In genomic region chr20:2771631-2772080, GRCh38 we compare ENCODE assay signal across 19 cellular contexts. TPM values are rescaled to one million over a fixed set of nuclear protein-coding genes. Genes with fewer than 3 reads are reported as not detected.
DNase-seq lines count a peak whose midpoint lies in the region; TF ChIP-seq lines count a peak whose summit lies in the region.
"Had no signal": no experiment of that assay in that cellular context is flagged by ENCODE, and none has a peak within 500 bp of the region (broad histone marks: within the 10 kb centered on the region; RNA-seq: fewer than 3 reads in every experiment).

No MANE protein-coding gene starts in this region.

- no peaks in the 10 kb centered on the region for H3K9me3 ChIP-seq in HEK293 (ENCODE audit: control insufficient read depth, insufficient read depth, low read depth, low read length)
- H3K9me3 ChIP-seq: Caco-2 had no signal

- H3K27ac ChIP-seq in HEK293 (ENCODE audit: extremely low read depth, low read depth, low read length) = no peak overlapping the region
- H3K27ac ChIP-seq: RWPE1, skin epidermis had no signal

- no peak overlapping the region for H3K4me3 Mint-ChIP-seq in activated CD4-positive, alpha-beta T cell treated with anti-CD3 and anti-CD28 coated beads, Interleukin-2, amount 10 ng/mL, durations not matched to agents 24 days and 14 days
- H3K4me3 Mint-ChIP-seq in T-helper 2 cell treated with Interferon-gamma antibody and Interleukin-4, amounts not matched to agents 5 μg/mL and 100 μg/mL, for 36 hours = no peak overlapping the region
- H3K4me3 Mint-ChIP-seq: mesothelial cell of epicardium had no signal

- peak; percentile 52 for DNase-seq in A172 (ENCODE audit: low spot score)
- peak; percentile 64 for DNase-seq in RPMI7951 (ENCODE audit: low read depth)
- DNase-seq in fibroblast of pulmonary artery (ENCODE audit: low read depth) = peak; percentile 59
- no peak for DNase-seq in putamen (ENCODE audit: low spot score)
- no peak for DNase-seq in SK-N-DZ (ENCODE audit: low spot score)
- DNase-seq in activated CD4-positive, alpha-beta T cell treated with anti-CD3 and anti-CD28 coated beads, Interleukin-2, amount 10 ng/mL, durations not matched to agents 24 days and 14 days = no peak
- no peak for DNase-seq in T-helper 2 cell treated with Interferon-gamma antibody and Interleukin-4, amounts not matched to agents 5 μg/mL and 100 μg/mL, for 36 hours (ENCODE audit: low spot score)
- DNase-seq: ACHN; activated CD4-positive, alpha-beta T cell treated with anti-CD3 and anti-CD28 coated beads, Interleukin-2, amount 50 U/mL, for 48 hours; activated effector memory CD4-positive, alpha-beta T cell treated with Interleukin-2 at 50 U/mL for 16 hours; Caco-2; NCI-H1694; NCI-H524 had no signal

- H3K4me1 ChIP-seq in HEK293 (ENCODE audit: control insufficient read depth, insufficient read depth, low read length) = no peaks in the 10 kb centered on the region
- H3K4me1 ChIP-seq: Caco-2 had no signal

- H3K4me3 ChIP-seq in HEK293 (ENCODE audit: low read depth, low read length) = no peak overlapping the region
- H3K4me3 ChIP-seq in fibroblast of pulmonary artery (replicated peaks; ENCODE audit: low read depth, low read length) = no peak overlapping the region
- H3K4me3 ChIP-seq: skin epidermis had no signal

- H3K27ac Mint-ChIP-seq in activated CD4-positive, alpha-beta T cell treated with anti-CD3 and anti-CD28 coated beads, Interleukin-2, amount 10 ng/mL, durations not matched to agents 24 days and 14 days = no peak overlapping the region
- no peak overlapping the region for H3K27ac Mint-ChIP-seq in T-helper 2 cell treated with Interferon-gamma antibody and Interleukin-4, amounts not matched to agents 5 μg/mL and 100 μg/mL, for 36 hours
- H3K27ac Mint-ChIP-seq: mesothelial cell of epicardium had no signal

- intact Hi-C loops in activated CD4-positive, alpha-beta T cell treated with anti-CD3 and anti-CD28 coated beads, Interleukin-2, amount 10 ng/mL, durations not matched to agents 24 days and 14 days (cut with micrococcal nuclease) = no loop called here

- CTCF ChIA-PET in HEK293 (lab: Yijun Ruan, JAX) = no interaction called here

- no peak for TF ChIP-seq CTCF in HEK293 (tag by site-specific recombination; IDR thresholded peaks at IDR 0.05)
- no peak for TF ChIP-seq CTCF in fibroblast of pulmonary artery (IDR thresholded peaks at IDR 0.05; ENCODE audit: low read length, missing control alignments)

- POLR2A ChIA-PET in HEK293 (lab: Yijun Ruan, JAX) = no interaction called here

- no peaks in the 10 kb centered on the region for H3K36me3 Mint-ChIP-seq in activated CD4-positive, alpha-beta T cell treated with anti-CD3 and anti-CD28 coated beads, Interleukin-2, amount 10 ng/mL, durations not matched to agents 24 days and 14 days (ENCODE audit: low read depth)
- H3K36me3 Mint-ChIP-seq in T-helper 2 cell treated with Interferon-gamma antibody and Interleukin-4, amounts not matched to agents 5 μg/mL and 100 μg/mL, for 36 hours (ENCODE audit: low read depth) = no peaks in the 10 kb centered on the region
- H3K36me3 Mint-ChIP-seq: mesothelial cell of epicardium had no signal

- peaks cover 23% of the 10 kb centered on the region for H3K27me3 Mint-ChIP-seq in activated CD4-positive, alpha-beta T cell treated with anti-CD3 and anti-CD28 coated beads, Interleukin-2, amount 10 ng/mL, durations not matched to agents 24 days and 14 days
- peaks cover 13% of the 10 kb centered on the region for H3K27me3 Mint-ChIP-seq in T-helper 2 cell treated with Interferon-gamma antibody and Interleukin-4, amounts not matched to agents 5 μg/mL and 100 μg/mL, for 36 hours (ENCODE audit: low read depth)

- no peaks in the 10 kb centered on the region for H3K36me3 ChIP-seq in HEK293 (ENCODE audit: control insufficient read depth in 2 of 2, insufficient read depth in 1 of 2, low read length in 2 of 2)

- no peaks in the 10 kb centered on the region for H3K9me3 Mint-ChIP-seq in activated CD4-positive, alpha-beta T cell treated with anti-CD3 and anti-CD28 coated beads, Interleukin-2, amount 10 ng/mL, durations not matched to agents 24 days and 14 days
- no peaks in the 10 kb centered on the region for H3K9me3 Mint-ChIP-seq in T-helper 2 cell treated with Interferon-gamma antibody and Interleukin-4, amounts not matched to agents 5 μg/mL and 100 μg/mL, for 36 hours

- peaks cover 4% of the 10 kb centered on the region for H3K4me1 Mint-ChIP-seq in activated CD4-positive, alpha-beta T cell treated with anti-CD3 and anti-CD28 coated beads, Interleukin-2, amount 10 ng/mL, durations not matched to agents 24 days and 14 days
- peaks cover 4% of the 10 kb centered on the region for H3K4me1 Mint-ChIP-seq in T-helper 2 cell treated with Interferon-gamma antibody and Interleukin-4, amounts not matched to agents 5 μg/mL and 100 μg/mL, for 36 hours (ENCODE audit: low read depth)
- H3K4me1 Mint-ChIP-seq: mesothelial cell of epicardium had no signal

TF ChIP-seq in HEK293, 187 proteins besides CTCF, POLR2A, EP300 and RAD21:
- TF ChIP-seq ZBTB1 (tag by site-specific recombination; IDR thresholded peaks at IDR 0.05) (no peak), ZNF148 (tag by site-specific recombination; IDR thresholded peaks at IDR 0.05; ENCODE audit: borderline replicate concordance) (no peak), ZNF138 (tag by site-specific recombination; IDR thresholded peaks at IDR 0.05; ENCODE audit: borderline replicate concordance) (no peak), ZIC2 (tag by site-specific recombination; IDR thresholded peaks at IDR 0.05) (peak; percentile 99), KLF9 (tag by site-specific recombination; IDR thresholded peaks at IDR 0.05; ENCODE audit: low read depth) (no peak), ZNF654 (tag by site-specific recombination; IDR thresholded peaks at IDR 0.05; ENCODE audit: low read depth) (no peak), ZBTB26 (tag by site-specific recombination; optimal IDR thresholded peaks at IDR 0.05) (no peak)

RNA-seq across cellular contexts. Expression of gene CPXM1, which starts 28.8 kb away (rescaled TPM):
- not detected in 2 replicates for total RNA-seq in A172 (2014; rRNA removed; shearing (Covaris generic))
- not detected in 2 replicates for total RNA-seq in RPMI7951 (2014; rRNA removed; shearing (Covaris generic))
- polyA plus RNA-seq in SK-N-DZ (2014; cell fraction: cytosol; rRNA removed) = 59.3 and 66.7 TPM in 2 replicates
- polyA plus RNA-seq in SK-N-DZ (2014; cell fraction: nucleus; rRNA removed) = 339 and 340 TPM in 2 replicates
- 0.14 and 0.38 TPM in 2 replicates for total RNA-seq in activated CD4-positive, alpha-beta T cell treated with anti-CD3 and anti-CD28 coated beads, Interleukin-2, amount 10 ng/mL, durations not matched to agents 24 days and 14 days
- total RNA-seq: Caco-2 had no signal

RNA-seq across cellular contexts. Expression of gene C20orf141, which starts 43.1 kb away (rescaled TPM):
- total RNA-seq in A172 (2014; rRNA removed; shearing (Covaris generic)) = not detected in 2 replicates
- total RNA-seq in RPMI7951 (2014; rRNA removed; shearing (Covaris generic)) = not detected in 2 replicates
- polyA plus RNA-seq in SK-N-DZ (2014; cell fraction: cytosol; rRNA removed) = not detected in 2 replicates
- not detected in 2 replicates for polyA plus RNA-seq in SK-N-DZ (2014; cell fraction: nucleus; rRNA removed)
- not detected in 2 replicates for total RNA-seq in activated CD4-positive, alpha-beta T cell treated with anti-CD3 and anti-CD28 coated beads, Interleukin-2, amount 10 ng/mL, durations not matched to agents 24 days and 14 days
- total RNA-seq: Caco-2; dermis microvascular lymphatic vessel endothelial cell; mesothelial cell of epicardium; T-helper 2 cell treated with Interferon-gamma antibody and Interleukin-4, amounts not matched to agents 100 ng/mL and 5 ng/mL, for 36 hours had no signal

RNA-seq across cellular contexts. Expression of gene TMEM239, which starts 44.5 kb away (rescaled TPM):
- not detected in 2 replicates for total RNA-seq in A172 (2014; rRNA removed; shearing (Covaris generic))
- not detected in 2 replicates for total RNA-seq in RPMI7951 (2014; rRNA removed; shearing (Covaris generic))
- not detected in 2 replicates for polyA plus RNA-seq in SK-N-DZ (2014; cell fraction: cytosol; rRNA removed)
- not detected in 2 replicates for polyA plus RNA-seq in SK-N-DZ (2014; cell fraction: nucleus; rRNA removed)
- total RNA-seq in activated CD4-positive, alpha-beta T cell treated with anti-CD3 and anti-CD28 coated beads, Interleukin-2, amount 10 ng/mL, durations not matched to agents 24 days and 14 days = not detected in 2 replicates
- total RNA-seq: Caco-2; dermis microvascular lymphatic vessel endothelial cell; mesothelial cell of epicardium; T-helper 2 cell treated with Interferon-gamma antibody and Interleukin-4, amounts not matched to agents 100 ng/mL and 5 ng/mL, for 36 hours had no signal

Comparison
In these comparisons a context has a peak if more than half of its experiments do, and no peak if none do; other contexts are left out.
1. DNase-seq: peak in A172 (single experiment), RPMI7951 (single experiment) and fibroblast of pulmonary artery (single experiment); none in putamen (single experiment), SK-N-DZ (single experiment), activated CD4-positive, alpha-beta T cell treated with anti-CD3 and anti-CD28 coated beads, Interleukin-2, amount 10 ng/mL, durations not matched to agents 24 days and 14 days (single experiment) and T-helper 2 cell treated with Interferon-gamma antibody and Interleukin-4, amounts not matched to agents 5 μg/mL and 100 μg/mL, for 36 hours (single experiment).